ENCODE assay signal across 8 cellular contexts in the genomic region with DNA sequence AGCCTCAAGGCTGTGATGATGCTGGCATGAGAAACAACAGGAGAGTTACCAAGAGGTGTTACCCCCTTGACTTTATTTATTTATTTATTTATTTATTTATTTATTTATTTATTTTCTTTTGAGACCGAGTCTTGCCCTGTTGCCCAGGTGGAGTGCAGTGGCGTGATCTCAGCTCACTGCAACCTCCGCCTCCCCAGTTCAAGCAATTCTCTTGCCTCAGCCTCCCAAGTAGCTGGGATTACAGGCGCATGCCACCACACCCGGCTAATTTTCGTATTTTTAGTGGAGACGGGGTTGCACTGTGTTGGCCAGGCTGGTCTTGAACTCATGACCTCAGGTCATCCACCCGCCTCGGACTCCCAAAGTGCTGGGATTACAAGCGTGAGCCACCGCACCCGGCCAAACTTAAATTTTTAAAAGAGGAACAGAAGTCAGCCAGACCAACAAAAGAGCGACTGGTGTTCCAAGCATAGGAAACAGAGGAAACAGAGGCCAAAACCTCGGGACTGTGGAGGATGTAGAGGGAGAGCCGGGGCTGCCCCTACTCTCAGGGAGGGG. TPM values are rescaled to one million over a fixed set of nuclear protein-coding genes. Genes with fewer than 3 reads are reported as not detected.
A peak's percentile ranks its signal among the peaks of the same experiment; 100 is the strongest.
DNase-seq lines count a peak whose midpoint lies in the region; ATAC-seq and TF ChIP-seq lines count a peak whose summit lies in the region.
"Not testable (repeated sequence)": the region's sequence is repeated elsewhere in the genome, so short reads cannot be mapped to it uniquely, and the experiment has no call there.

No MANE protein-coding gene starts in this region.

- intact Hi-C loops in tibial artery (cut with DNase I; ENCODE audit: low total_unique reads): not testable (repeated sequence)

- in situ Hi-C loops in astrocyte of the cerebellum (cut with HindIII; ENCODE audit: low sequenced_read_pairs): not testable (repeated sequence)

- peak overlapping the region; percentile 36 for H4K91ac ChIP-seq in trophoblast cell (ENCODE audit: low read depth, low read length)

- WGBS in lung, 2 donors: 73 to 81% methylated on average over 15 of the region's 15 CpGs
- WGBS in trophoblast cell (ENCODE audit: extremely low coverage, insufficient coverage, insufficient read length): no CpG with 5 or more reads among the region's 15 CpGs

- H3K4ac ChIP-seq in trophoblast cell (ENCODE audit: low read depth, low read length): not testable (repeated sequence)

- not testable (repeated sequence) for H3K36me3 ChIP-seq in DND-41 (ENCODE audit: insufficient read depth, low read length); KMS-11 (ENCODE audit: insufficient read depth); WERI-Rb-1; fibroblast of lung (ENCODE audit: control insufficient read depth, insufficient read depth, low read length); lung (ENCODE audit: control insufficient read depth in 2 of 2, insufficient read depth in 2 of 2, low read length in 2 of 2); trophoblast cell (ENCODE audit: control insufficient read depth in 1 of 2, insufficient read depth in 2 of 2, low read length in 2 of 2); tibial artery

- H2AK5ac ChIP-seq in trophoblast cell (ENCODE audit: low read length): not testable (repeated sequence)

- not testable (repeated sequence) for ATAC-seq in DND-41 (ENCODE audit: insufficient read depth, low read depth); lung (ENCODE audit: insufficient read depth, low FRiP score)

- peak overlapping the region; percentile 85 for H4K8ac ChIP-seq in trophoblast cell (ENCODE audit: low read depth, low read length)

- H3K9ac ChIP-seq in DND-41 (ENCODE audit: low read depth, low read length): peak overlapping the region; percentile 71
- peak overlapping the region; percentile 66; the same call in 1 of the 2 replicates for H3K9ac ChIP-seq in KMS-11
- H3K9ac ChIP-seq in fibroblast of lung (ENCODE audit: insufficient read depth, low read length); trophoblast cell (ENCODE audit: low read length): not testable (repeated sequence)

- not testable (repeated sequence) for H2BK12ac ChIP-seq in trophoblast cell (ENCODE audit: low read length)

- H4K20me1 ChIP-seq in DND-41 (ENCODE audit: insufficient read depth, low read length); KMS-11 (ENCODE audit: insufficient read depth); fibroblast of lung (ENCODE audit: control insufficient read depth, extremely low read depth, insufficient read depth, low read length): not testable (repeated sequence)

- H3K4me2 ChIP-seq in DND-41 (ENCODE audit: insufficient read depth, low read length) (peak overlapping the region; percentile 76), KMS-11 (peak overlapping the region; percentile 53), fibroblast of lung (ENCODE audit: extremely low read depth, insufficient read depth, low read length) (peak overlapping the region; percentile 81)
- not testable (repeated sequence) for H3K4me2 ChIP-seq in trophoblast cell (ENCODE audit: low read length)

- not testable (repeated sequence) for H3K23ac ChIP-seq in trophoblast cell (ENCODE audit: low read length)

- not testable (repeated sequence) for H3K14ac ChIP-seq in trophoblast cell (ENCODE audit: low read length)

- H3K27ac ChIP-seq in DND-41 (ENCODE audit: low read length): peak overlapping the region; percentile 89
- H3K27ac ChIP-seq in KMS-11: 0 out of 2 replicates have a peak overlapping the region, but pooled peaks have one; percentile 61
- not testable (repeated sequence) for H3K27ac ChIP-seq in WERI-Rb-1; fibroblast of lung (ENCODE audit: insufficient read depth, low read length); trophoblast cell (ENCODE audit: low read depth, low read length)
- H3K27ac ChIP-seq in lung (ENCODE audit: low read depth in 1 of 2, low read length in 1 of 2): peak overlapping the region; percentile 76 to 95
- H3K27ac ChIP-seq in tibial artery: peak overlapping the region; percentile 62 to 68

- not testable (repeated sequence) for H3K79me1 ChIP-seq in trophoblast cell (ENCODE audit: low read length)

- not testable (repeated sequence) for H3K18ac ChIP-seq in trophoblast cell (ENCODE audit: low read length)

- not testable (repeated sequence) for H2BK5ac ChIP-seq in trophoblast cell (ENCODE audit: low read depth, low read length, poor library complexity)

- H3K4me1 ChIP-seq in DND-41 (ENCODE audit: insufficient read depth, low read length): peaks cover 11% of the 10 kb centered on the region
- not testable (repeated sequence) for H3K4me1 ChIP-seq in KMS-11 (ENCODE audit: low read depth, poor library complexity, severe bottlenecking); fibroblast of lung (ENCODE audit: control insufficient read depth, extremely low read depth, insufficient read depth, low read length); lung (ENCODE audit: control insufficient read depth in 2 of 2, insufficient read depth in 2 of 2, low read length in 2 of 2); trophoblast cell (ENCODE audit: control insufficient read depth in 1 of 2, insufficient read depth in 2 of 2, low read length in 2 of 2); tibial artery

- H3K4me3 ChIP-seq in DND-41 (ENCODE audit: low read depth in 1 of 2, low read length in 2 of 2) (peak overlapping the region; percentile 48 to 77), WERI-Rb-1 (ENCODE audit: low read depth, low read length) (peak overlapping the region; percentile 60), astrocyte of the cerebellum (ENCODE audit: low read depth, low read length) (peak overlapping the region; percentile 42), fibroblast of lung (replicated peaks in 1 of 4; ENCODE audit: control extremely low read depth in 1 of 4, insufficient read depth in 1 of 4, low read depth in 3 of 4, low read length in 4 of 4) (peak overlapping the region in 2 of 4 experiments; percentile 63 to 66), tibial artery (peak overlapping the region; percentile 59 to 67)
- H3K4me3 ChIP-seq in KMS-11 (IDR thresholded peaks at IDR 0.05; ENCODE audit: insufficient read depth, low read depth, low read length); lung; trophoblast cell (ENCODE audit: low read depth, low read length): not testable (repeated sequence)

- H4K12ac ChIP-seq in trophoblast cell (ENCODE audit: low read depth, low read length): not testable (repeated sequence)

- H2AFZ ChIP-seq in DND-41 (ENCODE audit: low read depth, low read length) (peak overlapping the region; percentile 97), KMS-11 (ENCODE audit: low read depth) (peak overlapping the region; percentile 78), fibroblast of lung (ENCODE audit: low read length) (peak overlapping the region; percentile 92), trophoblast cell (ENCODE audit: insufficient read depth, low read length, poor library complexity) (peak overlapping the region; percentile 14)

- not testable (repeated sequence) for H3K79me2 ChIP-seq in DND-41 (ENCODE audit: insufficient read depth, low read length); KMS-11 (ENCODE audit: insufficient read depth, low read depth); fibroblast of lung (ENCODE audit: control insufficient read depth, insufficient read depth, low read length); trophoblast cell (ENCODE audit: control insufficient read depth, insufficient read depth, low read length, poor library complexity)

- H3K9me3 ChIP-seq in DND-41 (ENCODE audit: insufficient read depth, low read length, severe bottlenecking); WERI-Rb-1 (ENCODE audit: severe bottlenecking); fibroblast of lung (ENCODE audit: control insufficient read depth, insufficient read depth, low read depth, low read length); lung (ENCODE audit: control insufficient read depth in 2 of 2, insufficient read depth in 1 of 2, low read length in 1 of 2); trophoblast cell (ENCODE audit: insufficient read depth, low read depth, low read length); tibial artery: not testable (repeated sequence)

- H3K27me3 ChIP-seq in DND-41 (ENCODE audit: insufficient read depth, low read length, poor library complexity); KMS-11 (ENCODE audit: insufficient read depth, low read depth); WERI-Rb-1 (ENCODE audit: insufficient read depth, low read depth, severe bottlenecking); fibroblast of lung (ENCODE audit: control insufficient read depth, insufficient read depth, low read length); lung (ENCODE audit: control insufficient read depth, insufficient read depth); trophoblast cell (ENCODE audit: insufficient read depth, low read length); tibial artery: not testable (repeated sequence)

- DNase-seq in DND-41; WERI-Rb-1; astrocyte of the cerebellum (ENCODE audit: low read depth); lung (ENCODE audit: low spot score); trophoblast cell; tibial artery: not testable (repeated sequence)
- peak; percentile 9 to 21 for DNase-seq in fibroblast of lung (ENCODE audit: low read depth in 2 of 2)

- not testable (repeated sequence) for H2BK120ac ChIP-seq in trophoblast cell (ENCODE audit: insufficient read depth, low read length, poor library complexity)

- TF ChIP-seq CTCF in DND-41 (IDR thresholded peaks at IDR 0.05; ENCODE audit: borderline replicate concordance, extremely low read depth, low read length, poor library complexity, severe bottlenecking); KMS-11 (conservative IDR thresholded peaks at IDR 0.05; ENCODE audit: low read depth, low read length); WERI-Rb-1 (IDR thresholded peaks at IDR 0.05; ENCODE audit: low read depth, low read length); astrocyte of the cerebellum (IDR thresholded peaks at IDR 0.05; ENCODE audit: low read depth, low read length, missing control alignments); fibroblast of lung (conservative IDR thresholded peaks at IDR 0.05 in 1 of 2, IDR thresholded peaks at IDR 0.05 in 1 of 2; ENCODE audit: low read depth in 1 of 2, low read length in 2 of 2); lung (IDR thresholded peaks at IDR 0.05; ENCODE audit: control extremely low read depth, extremely low read depth); tibial artery (IDR thresholded peaks at IDR 0.05): not testable (repeated sequence)

RNA-seq across cellular contexts. Expression of a gene that starts 36.6 kb away (rescaled TPM):
- total RNA-seq in fibroblast of lung: 18.2 and 32.2 TPM in 2 replicates
- polyA plus RNA-seq in fibroblast of lung: 7.0 and 7.8 TPM in 2 replicates
- polyA plus RNA-seq in fibroblast of lung (2012): 5.3 and 8.3 TPM in 2 replicates
- polyA minus RNA-seq in fibroblast of lung (ENCODE audit: low replicate concordance): 10.0 and 12.4 TPM in 2 replicates
- 100 to 1,000 TPM; 101 to 168 TPM for total RNA-seq in lung
- polyA plus RNA-seq in lung: 10 to 100 TPM; 19.4 to 19.9 TPM
- polyA plus RNA-seq in trophoblast cell (2013): 18.0 and 18.3 TPM in 2 replicates

Comparison
In these comparisons a context has a peak if more than half of its experiments do, and no peak if none do; other contexts are left out.
1. H2AFZ ChIP-seq: peak in every context shown above with its lines; median percentile 97 in DND-41; 92 in fibroblast of lung; 78 in KMS-11; 14 in trophoblast cell.